ENCODE assay signal across 1 cellular context in the genomic region with DNA sequence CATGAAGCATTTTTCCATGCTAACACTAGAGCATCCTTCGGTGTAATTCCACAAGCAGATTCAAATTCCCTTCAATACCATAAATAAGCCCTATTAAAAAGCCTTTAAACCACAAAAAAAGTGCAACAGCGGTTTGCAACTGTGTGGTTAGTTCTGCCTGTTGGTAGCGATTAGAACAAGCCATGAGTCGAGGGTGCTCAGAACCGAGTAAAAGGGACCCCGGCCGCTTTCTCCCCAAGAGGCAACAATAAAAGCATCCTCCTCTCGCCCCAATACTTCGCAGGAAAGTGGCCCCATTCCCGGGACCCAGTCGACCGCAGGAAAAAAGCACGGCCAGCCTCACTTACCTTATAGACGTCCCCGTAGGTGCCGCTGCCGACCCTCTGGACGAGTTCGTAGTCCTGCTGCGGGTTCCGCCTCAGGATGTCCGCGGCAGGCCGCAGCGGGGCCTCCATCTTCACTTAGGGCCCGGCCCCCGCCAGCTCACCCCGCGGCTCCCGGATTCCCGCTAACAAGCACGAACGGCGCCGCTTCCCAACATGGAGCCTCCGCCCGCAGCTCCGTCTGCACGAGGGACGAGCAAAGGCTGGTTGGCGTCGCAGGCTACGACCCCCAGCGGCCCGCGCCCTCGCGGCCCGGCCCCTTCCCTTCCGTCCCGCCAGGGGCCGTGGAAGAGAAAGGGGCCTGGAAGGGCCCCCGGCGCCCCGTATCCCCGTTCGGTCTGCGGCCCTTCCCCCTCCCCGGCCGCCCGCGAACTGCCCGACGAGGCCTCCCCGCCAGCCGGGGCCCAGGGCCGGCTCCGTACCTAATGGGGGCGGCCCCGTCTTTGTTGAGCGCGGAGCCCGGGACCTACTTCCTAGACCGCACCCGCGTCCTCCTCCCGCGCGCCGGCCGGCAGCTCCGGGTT.
TF ChIP-seq lines count a peak whose summit lies in the region.

No MANE protein-coding gene starts in this region.

TF ChIP-seq in HEK293, 187 proteins besides CTCF, POLR2A, EP300 and RAD21 (continued from another document and continues in another):
- no peak for TF ChIP-seq ZNF555 (tag by site-specific recombination; conservative IDR thresholded peaks at IDR 0.05)
- TF ChIP-seq ZNF426 (tag by site-specific recombination; IDR thresholded peaks at IDR 0.05), result no peak
- no peak for TF ChIP-seq ZNF792 (tag by site-specific recombination; IDR thresholded peaks at IDR 0.05)
- TF ChIP-seq KLF7 (tag by site-specific recombination; IDR thresholded peaks at IDR 0.05; ENCODE audit: borderline replicate concordance), result no peak
- no peak for TF ChIP-seq ZNF843 (tag by site-specific recombination; IDR thresholded peaks at IDR 0.05)
- no peak for TF ChIP-seq ZNF626 (tag by site-specific recombination; IDR thresholded peaks at IDR 0.05)
- no peak for TF ChIP-seq ZNF768 (tag by site-specific recombination; IDR thresholded peaks at IDR 0.05)
- TF ChIP-seq ZNF830 (tag by site-specific recombination; IDR thresholded peaks at IDR 0.05; ENCODE audit: low read depth), result no peak
- TF ChIP-seq, protein P1, sequence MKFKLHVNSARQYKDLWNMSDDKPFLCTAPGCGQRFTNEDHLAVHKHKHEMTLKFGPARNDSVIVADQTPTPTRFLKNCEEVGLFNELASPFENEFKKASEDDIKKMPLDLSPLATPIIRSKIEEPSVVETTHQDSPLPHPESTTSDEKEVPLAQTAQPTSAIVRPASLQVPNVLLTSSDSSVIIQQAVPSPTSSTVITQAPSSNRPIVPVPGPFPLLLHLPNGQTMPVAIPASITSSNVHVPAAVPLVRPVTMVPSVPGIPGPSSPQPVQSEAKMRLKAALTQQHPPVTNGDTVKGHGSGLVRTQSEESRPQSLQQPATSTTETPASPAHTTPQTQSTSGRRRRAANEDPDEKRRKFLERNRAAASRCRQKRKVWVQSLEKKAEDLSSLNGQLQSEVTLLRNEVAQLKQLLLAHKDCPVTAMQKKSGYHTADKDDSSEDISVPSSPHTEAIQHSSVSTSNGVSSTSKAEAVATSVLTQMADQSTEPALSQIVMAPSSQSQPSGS (tag by site-specific recombination; IDR thresholded peaks at IDR 0.05; ENCODE audit: low read depth), result no peak
- no peak for TF ChIP-seq PRDM2 (tag by site-specific recombination; IDR thresholded peaks at IDR 0.05; ENCODE audit: borderline replicate concordance)
- no peak for TF ChIP-seq ZNF488 (tag by site-specific recombination; IDR thresholded peaks at IDR 0.05)
- TF ChIP-seq ZBTB48 (tag by site-specific recombination; IDR thresholded peaks at IDR 0.05), result peak; percentile 71; the same call in 1 of the 2 replicates
- TF ChIP-seq SCRT2 (tag by site-specific recombination; IDR thresholded peaks at IDR 0.05), result no peak
- TF ChIP-seq ZNF391 (tag by site-specific recombination; IDR thresholded peaks at IDR 0.05; ENCODE audit: borderline replicate concordance, low read depth), result no peak
- no peak for TF ChIP-seq ZBTB8A (tag by site-specific recombination; IDR thresholded peaks at IDR 0.05)
- no peak for TF ChIP-seq ZSCAN30 (tag by site-specific recombination; IDR thresholded peaks at IDR 0.05)
- TF ChIP-seq ZNF701 (tag by site-specific recombination; IDR thresholded peaks at IDR 0.05), result no peak
- no peak for TF ChIP-seq ZNF48 (tag by site-specific recombination; IDR thresholded peaks at IDR 0.05)
- no peak for TF ChIP-seq ZNF140 (tag by site-specific recombination; IDR thresholded peaks at IDR 0.05)
- TF ChIP-seq ZNF16 (tag by site-specific recombination; IDR thresholded peaks at IDR 0.05; ENCODE audit: low read depth), result no peak
- no peak for TF ChIP-seq ZNF473 (tag by site-specific recombination; IDR thresholded peaks at IDR 0.05)
- no peak for TF ChIP-seq SALL2 (tag by site-specific recombination; IDR thresholded peaks at IDR 0.05; ENCODE audit: borderline replicate concordance)
- peak; percentile 53 for TF ChIP-seq YY1 (tag by site-specific recombination; IDR thresholded peaks at IDR 0.05)
- peak; percentile 49; the same call in 1 of the 2 replicates for TF ChIP-seq ZEB2 (tag by site-specific recombination; IDR thresholded peaks at IDR 0.05)
- TF ChIP-seq ZNF121 (tag by site-specific recombination; IDR thresholded peaks at IDR 0.05), result 0 out of 2 replicates have a peak, but pooled peaks have one; percentile 21
- TF ChIP-seq ZNF366 (tag by site-specific recombination; conservative IDR thresholded peaks at IDR 0.05), result no peak
- TF ChIP-seq ZNF585B (tag by site-specific recombination; IDR thresholded peaks at IDR 0.05), result no peak
- TF ChIP-seq ZSCAN4 (tag by site-specific recombination; IDR thresholded peaks at IDR 0.05), result no peak
- TF ChIP-seq ZNF211 (tag by site-specific recombination; IDR thresholded peaks at IDR 0.05; ENCODE audit: low read depth), result no peak
- TF ChIP-seq, protein P2, sequence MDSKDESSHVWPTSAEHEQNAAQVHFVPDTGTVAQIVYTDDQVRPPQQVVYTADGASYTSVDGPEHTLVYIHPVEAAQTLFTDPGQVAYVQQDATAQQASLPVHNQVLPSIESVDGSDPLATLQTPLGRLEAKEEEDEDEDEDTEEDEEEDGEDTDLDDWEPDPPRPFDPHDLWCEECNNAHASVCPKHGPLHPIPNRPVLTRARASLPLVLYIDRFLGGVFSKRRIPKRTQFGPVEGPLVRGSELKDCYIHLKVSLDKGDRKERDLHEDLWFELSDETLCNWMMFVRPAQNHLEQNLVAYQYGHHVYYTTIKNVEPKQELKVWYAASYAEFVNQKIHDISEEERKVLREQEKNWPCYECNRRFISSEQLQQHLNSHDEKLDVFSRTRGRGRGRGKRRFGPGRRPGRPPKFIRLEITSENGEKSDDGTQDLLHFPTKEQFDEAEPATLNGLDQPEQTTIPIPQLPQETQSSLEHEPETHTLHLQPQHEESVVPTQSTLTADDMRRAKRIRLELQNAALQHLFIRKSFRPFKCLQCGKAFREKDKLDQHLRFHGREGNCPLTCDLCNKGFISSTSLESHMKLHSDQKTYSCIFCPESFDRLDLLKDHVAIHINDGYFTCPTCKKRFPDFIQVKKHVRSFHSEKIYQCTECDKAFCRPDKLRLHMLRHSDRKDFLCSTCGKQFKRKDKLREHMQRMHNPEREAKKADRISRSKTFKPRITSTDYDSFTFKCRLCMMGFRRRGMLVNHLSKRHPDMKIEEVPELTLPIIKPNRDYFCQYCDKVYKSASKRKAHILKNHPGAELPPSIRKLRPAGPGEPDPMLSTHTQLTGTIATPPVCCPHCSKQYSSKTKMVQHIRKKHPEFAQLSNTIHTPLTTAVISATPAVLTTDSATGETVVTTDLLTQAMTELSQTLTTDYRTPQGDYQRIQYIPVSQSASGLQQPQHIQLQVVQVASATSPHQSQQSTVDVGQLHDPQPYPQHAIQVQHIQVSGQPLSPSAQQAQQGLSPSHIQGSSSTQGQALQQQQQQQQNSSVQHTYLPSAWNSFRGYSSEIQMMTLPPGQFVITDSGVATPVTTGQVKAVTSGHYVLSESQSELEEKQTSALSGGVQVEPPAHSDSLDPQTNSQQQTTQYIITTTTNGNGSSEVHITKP (tag by site-specific recombination; IDR thresholded peaks at IDR 0.05), result peak; percentile 59
- no peak for TF ChIP-seq OSR2 (tag by site-specific recombination; IDR thresholded peaks at IDR 0.05)
- TF ChIP-seq KLF10 (tag by site-specific recombination; IDR thresholded peaks at IDR 0.05), result no peak
- no peak for TF ChIP-seq ZNF302 (tag by site-specific recombination; IDR thresholded peaks at IDR 0.05; ENCODE audit: low read depth)
- no peak for TF ChIP-seq ZNF404 (tag by site-specific recombination; IDR thresholded peaks at IDR 0.05)
- no peak for TF ChIP-seq ZNF292 (tag by site-specific recombination; IDR thresholded peaks at IDR 0.05; ENCODE audit: borderline replicate concordance, low read depth)
- no peak for TF ChIP-seq KLF17 (tag by site-specific recombination; IDR thresholded peaks at IDR 0.05)
- no peak for TF ChIP-seq ZNF623 (tag by site-specific recombination; IDR thresholded peaks at IDR 0.05)
- TF ChIP-seq ZNF324 (tag by site-specific recombination; IDR thresholded peaks at IDR 0.05), result no peak
- no peak for TF ChIP-seq ZNF138 (tag by site-specific recombination; IDR thresholded peaks at IDR 0.05; ENCODE audit: borderline replicate concordance)
- TF ChIP-seq, protein P3, sequence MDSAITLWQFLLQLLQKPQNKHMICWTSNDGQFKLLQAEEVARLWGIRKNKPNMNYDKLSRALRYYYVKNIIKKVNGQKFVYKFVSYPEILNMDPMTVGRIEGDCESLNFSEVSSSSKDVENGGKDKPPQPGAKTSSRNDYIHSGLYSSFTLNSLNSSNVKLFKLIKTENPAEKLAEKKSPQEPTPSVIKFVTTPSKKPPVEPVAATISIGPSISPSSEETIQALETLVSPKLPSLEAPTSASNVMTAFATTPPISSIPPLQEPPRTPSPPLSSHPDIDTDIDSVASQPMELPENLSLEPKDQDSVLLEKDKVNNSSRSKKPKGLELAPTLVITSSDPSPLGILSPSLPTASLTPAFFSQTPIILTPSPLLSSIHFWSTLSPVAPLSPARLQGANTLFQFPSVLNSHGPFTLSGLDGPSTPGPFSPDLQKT (IDR thresholded peaks at IDR 0.05; ENCODE audit: borderline replicate concordance, low read depth, low read length), result no peak
- no peak for TF ChIP-seq ZNF785 (tag by site-specific recombination; IDR thresholded peaks at IDR 0.05)
- no peak for TF ChIP-seq ZNF114 (tag by site-specific recombination; IDR thresholded peaks at IDR 0.05)
- TF ChIP-seq ZNF157 (tag by site-specific recombination; IDR thresholded peaks at IDR 0.05), result no peak
- no peak for TF ChIP-seq ZNF747 (tag by site-specific recombination; IDR thresholded peaks at IDR 0.05)
- 0 out of 2 replicates have a peak, but pooled peaks have one; percentile 14 for TF ChIP-seq ZNF777 (tag by site-specific recombination; IDR thresholded peaks at IDR 0.05; ENCODE audit: borderline replicate concordance)
- no peak for TF ChIP-seq ZNF37A (tag by site-specific recombination; IDR thresholded peaks at IDR 0.05)
- no peak for TF ChIP-seq ZBTB1 (tag by site-specific recombination; IDR thresholded peaks at IDR 0.05)
